In genomic region chr6:141309295-141309694, GRCh38 we compare ENCODE assay signal across 12 cellular contexts.
DNase-seq lines count a peak whose midpoint lies in the region; ATAC-seq and TF ChIP-seq lines count a peak whose summit lies in the region.
"Had no signal": no experiment of that assay in that cellular context is flagged by ENCODE, and none has a peak within 500 bp of the region (broad histone marks: within the 10 kb centered on the region; RNA-seq: fewer than 3 reads in every experiment).

No MANE protein-coding gene starts in this region.

- H3K27me3 ChIP-seq in foreskin keratinocyte, result no peaks in the 10 kb centered on the region

- peak; percentile 4 for DNase-seq in NCI-H1092 treated with DMSO at 0.1 percent for 48 hours (lab: John Stamatoyannopoulos, UW)
- no peak for DNase-seq in NCI-H1092 (lab: John Stamatoyannopoulos, UW)
- peak; percentile 43 for DNase-seq in NCI-H524 treated with DMSO at 0.1 percent for 48 hours (lab: John Stamatoyannopoulos, UW)
- DNase-seq in foreskin keratinocyte, result no peak
- DNase-seq in mesenteric fat pad (ENCODE audit: low spot score), result no peak
- DNase-seq: activated CD4-positive, CD25-positive, alpha-beta regulatory T cell treated with anti-CD3 and anti-CD28 coated beads, Interleukin-2, amount 50 U/mL, for 72 hours; caudate nucleus; NCI-H446 treated with DMSO at 0.1 percent for 48 hours had no signal

- H3K27ac ChIP-seq in foreskin keratinocyte, result no peak overlapping the region
- H3K27ac ChIP-seq: A549 had no signal

- TF ChIP-seq CTCF in foreskin keratinocyte (conservative IDR thresholded peaks at IDR 0.05), result peak; percentile 48

- peak; percentile 53 for ATAC-seq in GM21390 (IDR thresholded peaks at IDR 0.05; ENCODE audit: unreplicated experiment)
- no peak for ATAC-seq in foreskin keratinocyte
- no peak for ATAC-seq in HG03025 (IDR thresholded peaks at IDR 0.05; ENCODE audit: low FRiP score, unreplicated experiment)
- no peak for ATAC-seq in HG03342 (IDR thresholded peaks at IDR 0.05; ENCODE audit: unreplicated experiment)
- ATAC-seq: A549 had no signal

- H3K4me1 ChIP-seq in foreskin keratinocyte, result no peaks in the 10 kb centered on the region
- H3K4me1 ChIP-seq: A549 had no signal

Comparison
In these comparisons a context has a peak if more than half of its experiments do, and no peak if none do; other contexts are left out.
1. DNase-seq: peak in NCI-H1092 treated with DMSO at 0.1 percent for 48 hours (single experiment) and NCI-H524 treated with DMSO at 0.1 percent for 48 hours (single experiment); none in NCI-H1092 (single experiment), foreskin keratinocyte (0 of 2) and mesenteric fat pad (single experiment).